In genomic region chr17:55446581-55447205, GRCh38 we compare ENCODE assay signal across 1 cellular context.
A peak's percentile ranks its signal among the peaks of the same experiment; 100 is the strongest.
TF ChIP-seq lines count a peak whose summit lies in the region.

No MANE protein-coding gene starts in this region.

TF ChIP-seq in HepG2, 621 proteins besides CTCF, POLR2A, EP300 and RAD21 (continued from another document and continues in another):
- TF ChIP-seq ZNF318 (CRISPR knock-in tag; IDR thresholded peaks at IDR 0.05), result no peak
- peak; percentile 96 for TF ChIP-seq HMG20A (CRISPR knock-in tag; IDR thresholded peaks at IDR 0.05; ENCODE audit: borderline replicate concordance)
- TF ChIP-seq ZNF770 (CRISPR knock-in tag; IDR thresholded peaks at IDR 0.05), result no peak
- TF ChIP-seq ZNF83 (CRISPR knock-in tag; IDR thresholded peaks at IDR 0.05; ENCODE audit: borderline replicate concordance), result no peak
- peak; percentile 100 for TF ChIP-seq SRF (IDR thresholded peaks at IDR 0.05; ENCODE audit: low read depth, low read length)
- TF ChIP-seq ZFX (CRISPR knock-in tag; IDR thresholded peaks at IDR 0.05; ENCODE audit: low read depth), result no peak
- TF ChIP-seq NCOA1 (CRISPR knock-in tag; IDR thresholded peaks at IDR 0.05), result 0 out of 2 replicates have a peak, but pooled peaks have one; percentile 39
- peak; percentile 21; the same call in 1 of the 2 replicates for TF ChIP-seq HNRNPUL1 (IDR thresholded peaks at IDR 0.05; ENCODE audit: low read depth, low read length)
- TF ChIP-seq ZNF878 (CRISPR knock-in tag; IDR thresholded peaks at IDR 0.05), result no peak
- TF ChIP-seq ZNF569 (CRISPR knock-in tag; IDR thresholded peaks at IDR 0.05; ENCODE audit: borderline replicate concordance), result no peak
- TF ChIP-seq KMT2B (CRISPR knock-in tag; IDR thresholded peaks at IDR 0.05), result no peak
- TF ChIP-seq NFYC (CRISPR knock-in tag; IDR thresholded peaks at IDR 0.05), result peak; percentile 53; the same call in 1 of the 2 replicates
- TF ChIP-seq PCBP2 (optimal IDR thresholded peaks at IDR 0.05; ENCODE audit: low read depth, low read length, poor library complexity, severe bottlenecking), result no peak
- no peak for TF ChIP-seq ZNF234 (CRISPR knock-in tag; conservative IDR thresholded peaks at IDR 0.05)
- no peak for TF ChIP-seq ZUFSP (CRISPR knock-in tag; IDR thresholded peaks at IDR 0.05; ENCODE audit: borderline replicate concordance)
- TF ChIP-seq THAP11 (CRISPR knock-in tag; IDR thresholded peaks at IDR 0.05), result peak; percentile 49
- TF ChIP-seq ZNF576 (CRISPR knock-in tag; IDR thresholded peaks at IDR 0.05), result no peak
- peak; percentile 93 for TF ChIP-seq TCF7 (IDR thresholded peaks at IDR 0.05; ENCODE audit: low read depth)
- TF ChIP-seq ZNF354B (CRISPR knock-in tag; IDR thresholded peaks at IDR 0.05), result no peak
- TF ChIP-seq ARNTL (CRISPR knock-in tag; IDR thresholded peaks at IDR 0.05), result peak; percentile 91
- TF ChIP-seq RAD51 (IDR thresholded peaks at IDR 0.05; ENCODE audit: borderline replicate concordance), result no peak
- TF ChIP-seq ZSCAN22 (CRISPR knock-in tag; IDR thresholded peaks at IDR 0.05), result no peak
- no peak for TF ChIP-seq BATF2 (CRISPR knock-in tag; IDR thresholded peaks at IDR 0.05)
- TF ChIP-seq ZNF350 (CRISPR knock-in tag; IDR thresholded peaks at IDR 0.05; ENCODE audit: borderline replicate concordance, low read depth), result no peak
- TF ChIP-seq ATM (IDR thresholded peaks at IDR 0.05; ENCODE audit: borderline replicate concordance), result no peak
- TF ChIP-seq ARNT (IDR thresholded peaks at IDR 0.05), result no peak
- no peak for TF ChIP-seq ZMAT3 (CRISPR knock-in tag; conservative IDR thresholded peaks at IDR 0.05)
- no peak; the same call in 1 of the 2 replicates for TF ChIP-seq ZNF124 (CRISPR knock-in tag; IDR thresholded peaks at IDR 0.05)
- no peak for TF ChIP-seq THAP8 (CRISPR knock-in tag; IDR thresholded peaks at IDR 0.05; ENCODE audit: borderline replicate concordance)
- no peak for TF ChIP-seq SNRNP70 (IDR thresholded peaks at IDR 0.05; ENCODE audit: low read depth, low read length)
- peak; percentile 61; the same call in 1 of the 2 replicates for TF ChIP-seq ZNF232 (CRISPR knock-in tag; IDR thresholded peaks at IDR 0.05; ENCODE audit: borderline replicate concordance)
- TF ChIP-seq THAP9 (CRISPR knock-in tag; IDR thresholded peaks at IDR 0.05; ENCODE audit: borderline replicate concordance), result no peak
- no peak for TF ChIP-seq ZNF382 (CRISPR knock-in tag; IDR thresholded peaks at IDR 0.05; ENCODE audit: borderline replicate concordance)
- TF ChIP-seq ZNF431 (CRISPR knock-in tag; IDR thresholded peaks at IDR 0.05; ENCODE audit: borderline replicate concordance, low read depth), result no peak
- no peak for TF ChIP-seq ZNF501 (CRISPR knock-in tag; IDR thresholded peaks at IDR 0.05)
- TF ChIP-seq ZNF30 (CRISPR knock-in tag; IDR thresholded peaks at IDR 0.05), result no peak
- no peak; the same call in 1 of the 2 replicates for TF ChIP-seq MYPOP (CRISPR knock-in tag; IDR thresholded peaks at IDR 0.05)
- no peak; the same call in 1 of the 2 replicates for TF ChIP-seq LRRFIP1 (CRISPR knock-in tag; conservative IDR thresholded peaks at IDR 0.05)
- TF ChIP-seq ZNF784 (CRISPR knock-in tag; IDR thresholded peaks at IDR 0.05; ENCODE audit: borderline replicate concordance), result no peak
